9 cellular contexts compared by ENCODE assay signal in the genomic region with DNA sequence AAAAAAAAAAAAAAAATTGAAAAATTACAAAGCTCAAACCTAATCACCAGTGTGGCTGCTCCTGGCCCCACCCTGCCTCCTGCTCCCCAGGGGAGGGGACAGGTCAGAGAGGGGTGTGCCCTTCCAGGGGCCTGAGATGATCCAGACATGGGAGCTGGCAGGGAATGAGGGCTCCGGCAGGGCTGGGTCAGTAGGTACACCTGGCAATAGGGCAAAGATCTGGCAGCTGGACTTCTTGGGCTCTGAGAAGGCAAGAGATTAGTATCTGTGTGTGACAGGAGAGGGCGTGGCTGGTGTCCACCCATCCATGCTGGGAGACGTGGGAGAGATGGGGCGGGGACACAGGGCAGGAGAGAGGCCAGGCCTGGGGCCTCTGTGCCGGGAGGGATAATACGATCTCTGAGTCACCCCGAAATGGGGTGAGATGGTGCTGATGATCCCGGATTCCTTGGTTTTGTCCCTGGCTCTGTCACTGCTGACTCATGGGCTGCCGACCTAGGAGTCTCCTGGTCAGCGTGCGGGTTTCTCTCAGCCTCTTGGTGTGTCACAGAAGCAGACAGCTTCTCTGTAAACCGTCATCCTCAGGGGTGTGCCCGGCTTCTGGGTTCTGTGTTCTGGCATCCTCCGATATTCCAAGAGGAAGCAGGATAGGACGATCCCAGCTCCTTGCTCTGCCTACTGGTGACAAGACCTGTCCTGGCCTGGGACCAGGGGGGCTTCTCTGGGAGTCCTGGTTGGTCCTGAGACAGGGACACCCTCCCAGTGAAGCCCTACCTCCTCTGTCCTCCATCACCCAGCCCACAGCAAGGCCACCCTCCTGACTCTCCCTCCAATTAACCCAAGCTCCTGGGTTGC. TPM values are rescaled to one million over a fixed set of nuclear protein-coding genes. Genes with fewer than 3 reads are reported as not detected.
A peak's percentile ranks its signal among the peaks of the same experiment; 100 is the strongest.
DNase-seq lines count a peak whose midpoint lies in the region; ATAC-seq and TF ChIP-seq lines count a peak whose summit lies in the region.
"Had no signal": no experiment of that assay in that cellular context is flagged by ENCODE, and none has a peak within 500 bp of the region (broad histone marks: within the 10 kb centered on the region; RNA-seq: fewer than 3 reads in every experiment).

No MANE protein-coding gene starts in this region.

- H3K4me3 Mint-ChIP-seq in nephron progenitor cell = peak overlapping the region; percentile 12

- H3K27me3 Mint-ChIP-seq in nephron progenitor cell (ENCODE audit: low read depth, poor library complexity) = peaks cover 13% of the 10 kb centered on the region

- DNase-seq in COR-L47 (lab: John Stamatoyannopoulos, UW) (peak; percentile 34), NCI-H2196 (lab: John Stamatoyannopoulos, UW; ENCODE audit: unreplicated experiment) (peak; percentile 86), cerebellum (ENCODE audit: low spot score) (peak; percentile 31), nephron progenitor cell (peak; percentile 58), GM10266 (ENCODE audit: extremely low spot score) (no peak)
- no peak for DNase-seq in activated T-cell treated with anti-CD3 and anti-CD28 coated beads, Interleukin-2, amount 50 U/mL, for 48 hours

- peaks cover 47% of the 10 kb centered on the region for H3K4me1 Mint-ChIP-seq in nephron progenitor cell

- no peak for TF ChIP-seq CTCF in nephron progenitor cell (IDR thresholded peaks at IDR 0.05)
- no peak for TF ChIP-seq CTCF in GM10266 (IDR thresholded peaks at IDR 0.05; ENCODE audit: control insufficient read depth, insufficient read depth, low read depth, missing control alignments)

- no peaks in the 10 kb centered on the region for H3K36me3 Mint-ChIP-seq in nephron progenitor cell (ENCODE audit: low read depth)

- H3K27ac Mint-ChIP-seq in nephron progenitor cell = peak overlapping the region; percentile 74

- ATAC-seq in GM18907 (IDR thresholded peaks at IDR 0.05; ENCODE audit: unreplicated experiment) (no peak), GM21723 (IDR thresholded peaks at IDR 0.05; ENCODE audit: unreplicated experiment) (no peak)

- no peaks in the 10 kb centered on the region for H3K9me3 Mint-ChIP-seq in nephron progenitor cell

RNA-seq across cellular contexts. Expression of gene CLDN4, which starts 8.2 kb away (rescaled TPM):
- total RNA-seq in cerebellum = 2.7 TPM

RNA-seq across cellular contexts. Expression of gene METTL27, which starts 19.8 kb away (rescaled TPM):
- 2.5 TPM for total RNA-seq in cerebellum

RNA-seq across cellular contexts. Expression of gene TMEM270, which starts 38.4 kb away (rescaled TPM):
- total RNA-seq in cerebellum = not detected
- total RNA-seq: pulmonary artery endothelial cell had no signal

RNA-seq across cellular contexts. Expression of gene CLDN3, which starts 52.5 kb away (rescaled TPM):
- total RNA-seq in cerebellum = 0.36 TPM

Comparison
In these comparisons a context has a peak if more than half of its experiments do, and no peak if none do; other contexts are left out.
1. DNase-seq: peak in COR-L47 (single experiment), NCI-H2196 (single experiment), cerebellum (single experiment) and nephron progenitor cell (single experiment); none in activated T-cell treated with anti-CD3 and anti-CD28 coated beads, Interleukin-2, amount 50 U/mL, for 48 hours (0 of 2) and GM10266 (single experiment).